23 cellular contexts compared by ENCODE assay signal in the genomic region with DNA sequence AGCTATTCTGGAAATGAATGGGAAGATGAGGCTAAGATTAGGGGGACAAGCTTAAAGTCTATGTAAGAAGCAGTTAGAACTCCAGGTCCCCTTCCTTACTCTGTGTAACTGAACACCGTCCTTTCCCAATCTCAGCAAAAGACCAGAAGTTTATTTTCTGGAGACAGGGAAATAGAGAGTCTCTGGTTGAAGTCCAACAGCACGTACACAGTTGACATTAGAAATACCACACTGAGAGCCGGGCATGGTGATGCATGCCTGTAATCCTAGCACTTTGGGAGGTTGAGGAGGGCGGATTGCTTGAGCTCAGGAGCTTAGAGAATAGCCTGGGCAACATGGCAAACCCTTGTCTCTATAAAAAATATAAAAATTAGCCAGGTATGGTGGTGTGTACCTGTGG.
A peak's percentile ranks its signal among the peaks of the same experiment; 100 is the strongest.
DNase-seq lines count a peak whose midpoint lies in the region; ATAC-seq, FAIRE-seq and TF ChIP-seq lines count a peak whose summit lies in the region.
"Had no signal": no experiment of that assay in that cellular context is flagged by ENCODE, and none has a peak within 500 bp of the region (broad histone marks: within the 10 kb centered on the region; RNA-seq: fewer than 3 reads in every experiment).

No MANE protein-coding gene starts in this region.

- TF ChIP-seq CTCF in parathyroid adenoma (IDR thresholded peaks at IDR 0.05) (no peak), lower lobe of right lung (IDR thresholded peaks at IDR 0.05) (no peak)

- H3K4me3 ChIP-seq in parathyroid adenoma (ENCODE audit: low read depth, low read length), result no peak overlapping the region
- no peak overlapping the region for H3K4me3 ChIP-seq in lower lobe of right lung
- H3K4me3 ChIP-seq: breast epithelium, upper lobe of right lung had no signal

- TF ChIP-seq POLR2A in GM12891 (IDR thresholded peaks at IDR 0.05; ENCODE audit: low read depth, low read length), result 0 out of 2 replicates have a peak, but pooled peaks have one; percentile 35

- FAIRE-seq in GM12891 (lab: Jason Lieb, UNC), result peak; percentile 28

- DNase-seq in GM12891 (ENCODE audit: insufficient read length, low spot score), result no peak
- peak; percentile 73 for DNase-seq in M059J (ENCODE audit: low read depth)
- DNase-seq in epithelial cell of prostate (ENCODE audit: low read depth, low spot score), result no peak
- no peak for DNase-seq in NCI-H1417 treated with DMSO at 0.1 percent for 48 hours (lab: John Stamatoyannopoulos, UW)
- DNase-seq in activated CD4-positive, alpha-beta T cell treated with anti-CD3 and anti-CD28 coated beads for 48 hours, result no peak
- DNase-seq in lower lobe of right lung, result no peak
- DNase-seq: activated gamma-delta T cell treated with Interleukin-2 at 50 U/mL for 16 hours; BE2C; effector CD4-positive, alpha-beta T cell; hippocampal formation; KBM-7; kidney glomerular epithelial cell; NCI-H1105 treated with DMSO at 0.1 percent for 48 hours; NCI-H2171 treated with DMSO at 0.1 percent for 48 hours; NCI-H774; stimulated activated CD4-positive, alpha-beta T cell treated with anti-CD3 and anti-CD28 coated beads, Interleukin-4, amount 100 ng/mL, for 4 hours; SW 1271; upper lobe of right lung had no signal

- H3K4me1 ChIP-seq in parathyroid adenoma (peaks cover 34% of the 10 kb centered on the region), lower lobe of right lung (peaks cover 45% of the 10 kb centered on the region)
- H3K4me1 ChIP-seq: BE2C had no signal

- H2AFZ ChIP-seq in parathyroid adenoma, result no peak overlapping the region

- no peak overlapping the region for H3K4me2 ChIP-seq in parathyroid adenoma (ENCODE audit: low read length)

- H3K79me2 ChIP-seq in parathyroid adenoma, result no peaks in the 10 kb centered on the region

- H3K27me3 ChIP-seq in parathyroid adenoma (ENCODE audit: control insufficient read depth, insufficient read depth, low read length), result no peaks in the 10 kb centered on the region
- no peaks in the 10 kb centered on the region for H3K27me3 ChIP-seq in lower lobe of right lung (ENCODE audit: low read depth)
- H3K27me3 ChIP-seq: BE2C, breast epithelium, upper lobe of right lung had no signal

- intact Hi-C loops in lower lobe of right lung (cut with DNase I), result no loop called here

- H3K36me3 ChIP-seq in parathyroid adenoma (ENCODE audit: control insufficient read depth, insufficient read depth, low read length) (no peaks in the 10 kb centered on the region), lower lobe of right lung (peaks cover 27% of the 10 kb centered on the region)
- H3K36me3 ChIP-seq: BE2C, breast epithelium had no signal

- H3K9me3 ChIP-seq in parathyroid adenoma (ENCODE audit: control insufficient read depth, low read length) (no peaks in the 10 kb centered on the region), lower lobe of right lung (peaks cover 4% of the 10 kb centered on the region)
- H3K9me3 ChIP-seq: BE2C, breast epithelium, upper lobe of right lung had no signal

- ATAC-seq in HG03095 (IDR thresholded peaks at IDR 0.05; ENCODE audit: unreplicated experiment), result no peak
- ATAC-seq in lower lobe of right lung, result no peak
- ATAC-seq: upper lobe of right lung had no signal

- no peak overlapping the region for H3K9ac ChIP-seq in parathyroid adenoma

- H3K27ac ChIP-seq in epithelial cell of prostate (peak overlapping the region; percentile 7), parathyroid adenoma (peak overlapping the region; percentile 32), lower lobe of right lung (no peak overlapping the region)
- H3K27ac ChIP-seq: breast epithelium, HL-60, upper lobe of right lung, VCaP had no signal

TF ChIP-seq in GM12891, 5 proteins besides CTCF, POLR2A, EP300 and RAD21:
- TF ChIP-seq PAX5 (IDR thresholded peaks at IDR 0.05; ENCODE audit: insufficient read depth, low read length, severe bottlenecking) (no peak), TAF1 (IDR thresholded peaks at IDR 0.05; ENCODE audit: low read depth, low read length) (no peak)
TF ChIP-seq in GM12891: peak in this region for 0.
